Comparison of ENCODE assay signal across 8 cellular contexts in the genomic region with DNA sequence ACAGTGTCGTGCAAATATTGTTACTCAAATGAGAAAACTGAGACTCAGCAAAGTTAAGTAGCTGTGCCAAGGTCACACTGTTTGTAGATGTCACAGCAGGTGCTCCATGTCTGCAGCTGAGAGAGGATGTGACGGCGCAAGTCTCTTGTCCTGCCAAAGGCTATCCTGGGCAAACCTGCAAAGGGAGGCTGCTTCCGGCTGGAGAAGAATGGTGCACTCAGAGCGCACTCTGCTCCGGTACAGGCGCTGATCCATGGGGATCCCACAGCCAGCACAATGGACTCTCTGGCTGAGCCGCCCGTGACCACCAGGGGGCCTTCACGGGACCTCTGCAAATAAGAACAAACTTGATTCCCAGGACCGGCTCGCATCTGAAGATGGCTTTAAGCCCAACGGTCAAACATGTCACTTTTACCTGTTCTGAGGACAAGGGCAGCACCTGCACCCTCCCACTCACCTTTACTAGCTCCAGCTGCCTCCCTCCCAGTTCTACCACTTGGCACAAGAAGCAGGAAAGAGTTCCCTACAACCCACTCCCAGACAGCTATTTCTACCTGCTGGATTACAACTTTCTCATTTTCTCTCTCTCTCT. TPM values are rescaled to one million over a fixed set of nuclear protein-coding genes. Genes with fewer than 3 reads are reported as not detected.
DNase-seq lines count a peak whose midpoint lies in the region; ATAC-seq, FAIRE-seq and TF ChIP-seq lines count a peak whose summit lies in the region.

No MANE protein-coding gene starts in this region.

- H2AFZ ChIP-seq in HepG2 (ENCODE audit: low read length): no peak overlapping the region

- DNase-seq in Right ventricle myocardium inferior (ENCODE audit: missing footprints): peak; percentile 82
- no peak for DNase-seq in cardiac septum (ENCODE audit: low spot score)
- DNase-seq in NCI-H1694 (lab: John Stamatoyannopoulos, UW): peak; percentile 38
- DNase-seq in HepG2 (ENCODE audit: low spot score): peak; percentile 72
- DNase-seq in stimulated activated CD4-positive, alpha-beta T cell treated with anti-CD3 and anti-CD28 coated beads, Interleukin-4, amount 100 ng/mL, for 24 hours: peak; percentile 45

- TF ChIP-seq EP300 in HepG2 (IDR thresholded peaks at IDR 0.05; ENCODE audit: low read depth in 2 of 2, low read length in 2 of 2) (no peak), HepG2 (CRISPR knock-in tag; IDR thresholded peaks at IDR 0.05; ENCODE audit: borderline replicate concordance) (no peak)

- CTCF ChIA-PET in HepG2 (lab: Yijun Ruan, JAX; ENCODE audit: low intra/inter-chr PET ratio, low total read pairs): interaction anchor here (1.1 to 2.9 kb wide), 4 partner anchors 44 to 185 kb away, joined by 3 to 27 read pairs (median 9); no protein-coding TSS in a partner anchor

- no peak overlapping the region for H3K4me3 ChIP-seq in HepG2 (replicated peaks in 1 of 3; ENCODE audit: insufficient read depth in 1 of 3, low read depth in 2 of 3, low read length in 3 of 3)

- ATAC-seq in Right ventricle myocardium inferior (peak; percentile 90), HepG2 (peak; percentile 100), HG02610 (IDR thresholded peaks at IDR 0.05; ENCODE audit: unreplicated experiment) (no peak)

- H3K79me2 ChIP-seq in HepG2 (ENCODE audit: insufficient read depth, low read length): no peaks in the 10 kb centered on the region

- no peaks in the 10 kb centered on the region for H4K20me1 ChIP-seq in HepG2 (ENCODE audit: insufficient read depth, low read length)

- H3K36me3 ChIP-seq in HepG2 (replicated peaks in 1 of 2; ENCODE audit: control insufficient read depth in 1 of 2, insufficient read depth in 2 of 2, low read length in 2 of 2): no peaks in the 10 kb centered on the region

- intact Hi-C loops in Right ventricle myocardium inferior (cut with DNase I): loop anchor here (1.0 to 10.0 kb wide), 3 partner anchors 44 to 185 kb away; partner anchors contain the start of gene TRAF5
- intact Hi-C loops in cardiac septum (cut with DNase I): loop anchor here (5.0 kb wide), 1 partner anchor 143 kb away; the partner anchor contains the start of gene TRAF5
- intact Hi-C loops in HepG2 (cut with micrococcal nuclease; ENCODE audit: unreplicated experiment): loop anchor here (1.0 to 5.0 kb wide), 4 partner anchors 44 to 185 kb away; no protein-coding TSS in a partner anchor

- no peak for TF ChIP-seq POLR2A in HepG2 (IDR thresholded peaks at IDR 0.05; ENCODE audit: insufficient read depth in 1 of 2, low read depth in 2 of 2, low read length in 2 of 2)

- POLR2A ChIA-PET in HepG2 (lab: Yijun Ruan, JAX): no interaction called here

- BruUV-seq in HepG2 (replicated peaks; lab: Mats Ljungman, UMichigan): no TSS peak

- peaks cover 6% of the 10 kb centered on the region; the same call in 1 of the 2 replicates for H3K4me1 ChIP-seq in HepG2 (ENCODE audit: insufficient read depth, low read length)

- FAIRE-seq in HepG2 (lab: Jason Lieb, UNC): peak; percentile 77

- no peaks in the 10 kb centered on the region for H3K9me3 ChIP-seq in HepG2 (ENCODE audit: low read length)

- in situ Hi-C loops in HepG2 (cut with HindIII; ENCODE audit: extremely low pct_ligation_motif_present, low pct_unique_long_range_greater_than_20kb): no loop called here

- TF ChIP-seq CTCF in VCaP (conservative IDR thresholded peaks at IDR 0.05): peak; percentile 92
- peak; percentile 91 for TF ChIP-seq CTCF in HepG2 (CRISPR knock-in tag; IDR thresholded peaks at IDR 0.05)

- peaks cover 0 to 12% of the 10 kb centered on the region in 2 experiments; a peak in 2 of 5 replicates for H3K27me3 ChIP-seq in HepG2 (ENCODE audit: control insufficient read depth in 1 of 2, insufficient read depth in 2 of 2, low read length in 2 of 2)

- no peak overlapping the region for H3K9ac ChIP-seq in HepG2 (ENCODE audit: insufficient read depth, low read depth, low read length)

- TF ChIP-seq RAD21 in HepG2 (CRISPR knock-in tag; IDR thresholded peaks at IDR 0.05): peak; percentile 50

- peak overlapping the region; percentile 76 for H3K27ac ChIP-seq in VCaP
- H3K27ac ChIP-seq in cingulate gyrus (ENCODE audit: low read depth, low read length): peak overlapping the region; percentile 12
- no peak overlapping the region for H3K27ac ChIP-seq in HepG2 (ENCODE audit: extremely low read length, insufficient read depth, low read length)

- 0 out of 2 replicates have a peak overlapping the region, but pooled peaks have one; percentile 9 for H3K4me2 ChIP-seq in HepG2 (ENCODE audit: low read depth, low read length)

- 6% methylated on average over 9 of the region's 13 CpGs for WGBS in HepG2 (ENCODE audit: low lambda C conversion rate)

TF ChIP-seq in HepG2, 621 proteins besides CTCF, POLR2A, EP300 and RAD21 (continues in another document):
- no peak for TF ChIP-seq ZNF136 (CRISPR knock-in tag; IDR thresholded peaks at IDR 0.05; ENCODE audit: low read depth)
- TF ChIP-seq REPIN1 (CRISPR knock-in tag; IDR thresholded peaks at IDR 0.05; ENCODE audit: borderline replicate concordance, low read depth): peak; percentile 66; the same call in 1 of the 2 replicates
- no peak for TF ChIP-seq MEIS2 (CRISPR knock-in tag; IDR thresholded peaks at IDR 0.05)
- 0 out of 2 replicates have a peak, but pooled peaks have one; percentile 42 for TF ChIP-seq ZNF350 (CRISPR knock-in tag; IDR thresholded peaks at IDR 0.05; ENCODE audit: borderline replicate concordance, low read depth)
- TF ChIP-seq ZNF124 (CRISPR knock-in tag; IDR thresholded peaks at IDR 0.05): no peak
- TF ChIP-seq UBTF (CRISPR knock-in tag; IDR thresholded peaks at IDR 0.05): peak; percentile 71
- no peak for TF ChIP-seq HOXA3 (CRISPR knock-in tag; IDR thresholded peaks at IDR 0.05)
- TF ChIP-seq SMYD3 (CRISPR knock-in tag; IDR thresholded peaks at IDR 0.05): no peak
- TF ChIP-seq KLF16 (CRISPR knock-in tag; IDR thresholded peaks at IDR 0.05): peak in 1 of 2 experiments; percentile 61; a peak in 1 of 4 replicates
- peak; percentile 71; the same call in 1 of the 2 replicates for TF ChIP-seq ETV5 (CRISPR knock-in tag; IDR thresholded peaks at IDR 0.05; ENCODE audit: borderline replicate concordance)
- no peak for TF ChIP-seq ZNF776 (CRISPR knock-in tag; IDR thresholded peaks at IDR 0.05)
- 0 out of 2 replicates have a peak, but pooled peaks have one; percentile 26 for TF ChIP-seq SPEN (CRISPR knock-in tag; IDR thresholded peaks at IDR 0.05; ENCODE audit: low read depth)
- TF ChIP-seq BRD4 (CRISPR knock-in tag; IDR thresholded peaks at IDR 0.05): no peak
- no peak for TF ChIP-seq ZNF382 (CRISPR knock-in tag; IDR thresholded peaks at IDR 0.05; ENCODE audit: borderline replicate concordance)
- TF ChIP-seq ATRX (CRISPR knock-in tag; IDR thresholded peaks at IDR 0.05; ENCODE audit: borderline replicate concordance): no peak
- no peak for TF ChIP-seq HMGA1 (CRISPR knock-in tag; conservative IDR thresholded peaks at IDR 0.05)
- 0 out of 2 replicates have a peak, but pooled peaks have one; percentile 21 for TF ChIP-seq ZFX (CRISPR knock-in tag; IDR thresholded peaks at IDR 0.05; ENCODE audit: low read depth)

RNA-seq across cellular contexts. Expression of gene RD3, which starts 21.9 kb away (rescaled TPM):
- total RNA-seq in Right ventricle myocardium inferior (not detected), cardiac septum (not detected), HepG2 (2016; rRNA removed; fragmentation: Illumina TruSeq; extraction: Trizol) (not detected in 2 replicates)
- total RNA-seq in HepG2 (2016; cell fraction: cytosol; rRNA removed; fragmentation: Illumina TruSeq; extraction: Trizol; ENCODE audit: low read depth): not detected in 2 replicates
- total RNA-seq in HepG2 (2016; cell fraction: insoluble cytoplasmic fraction; rRNA removed; fragmentation: Illumina TruSeq; extraction: Trizol): not detected in 2 replicates
- not detected in 2 replicates for total RNA-seq in HepG2 (2016; cell fraction: membrane; rRNA removed; fragmentation: Illumina TruSeq; extraction: Trizol)
- not detected in 2 replicates for total RNA-seq in HepG2 (2016; cell fraction: nucleus; rRNA removed; fragmentation: Illumina TruSeq; extraction: Trizol)
- not detected in 2 replicates for polyA plus RNA-seq in HepG2 (2011; rRNA removed)
- not detected in 2 replicates for polyA plus RNA-seq in HepG2 (2011; cell fraction: cytosol; rRNA removed)
- polyA plus RNA-seq in HepG2 (2011; cell fraction: nucleus; rRNA removed): not detected in 2 replicates
- polyA plus RNA-seq in HepG2 (2012): not detected in 2 replicates
- not detected in 2 replicates for polyA plus RNA-seq in HepG2 (2016; cell fraction: cytosol; fragmentation: Illumina TruSeq; extraction: Trizol; ENCODE audit: low read depth)
- polyA plus RNA-seq in HepG2 (2016; cell fraction: insoluble cytoplasmic fraction; fragmentation: Illumina TruSeq; extraction: Trizol; ENCODE audit: low read depth): not detected in 2 replicates
- polyA plus RNA-seq in HepG2 (2016; cell fraction: membrane; fragmentation: Illumina TruSeq; extraction: Trizol; ENCODE audit: low read depth): not detected in 2 replicates
- not detected in 2 replicates for polyA plus RNA-seq in HepG2 (2016; cell fraction: nucleus; fragmentation: Illumina TruSeq; extraction: Trizol; ENCODE audit: insufficient read depth, low read depth)
- polyA minus RNA-seq in HepG2 (2011; rRNA and poly(A)+ RNA removed; ENCODE audit: low replicate concordance): not detected in 2 replicates
- polyA minus RNA-seq in HepG2 (2011; cell fraction: cytosol; rRNA and poly(A)+ RNA removed): not detected in 2 replicates
- polyA minus RNA-seq in HepG2 (2011; cell fraction: nucleus; rRNA and poly(A)+ RNA removed): not detected in 2 replicates
